ENCODE assay signal across 26 cellular contexts in genomic region chr17:8487130-8487645, GRCh38.
"Had no signal": no experiment of that assay in that cellular context is flagged by ENCODE, and none has a peak within 500 bp of the region (broad histone marks: within the 10 kb centered on the region; RNA-seq: fewer than 3 reads in every experiment).

No MANE protein-coding gene starts in this region.

- H3K9me3 ChIP-seq: neutrophil, prostate gland, suprapubic skin had no signal

- H3K27ac ChIP-seq: neutrophil, parathyroid adenoma, prostate gland, right atrium auricular region, suprapubic skin had no signal

- H3K9me3 Mint-ChIP-seq: effector memory CD8-positive, alpha-beta T cell; memory B cell; natural killer cell treated with Interleukin-12 subunit alpha and Interleukin-12 subunit beta and Interleukin-15 and Interleukin-18, amount 100 ng/mL, for 72 hours had no signal

- H3K4me1 Mint-ChIP-seq: memory B cell; mesothelial cell of epicardium; naive B cell; neural crest cell; stimulated activated naive CD8-positive, alpha-beta T cell treated with anti-CD3 and anti-CD28 coated beads, Interleukin-15, amount 100 ng/mL, for 72 hours had no signal

- DNase-seq: dermis blood vessel endothelial cell; effector memory CD8-positive, alpha-beta T cell; kidney; mucosa of descending colon; naive B cell; stimulated activated CD4-positive, alpha-beta T cell treated with anti-CD3 and anti-CD28 coated beads, Interleukin-12 subunit alpha, Interleukin-12 subunit beta, amount 100 ng/mL, for 4 hours; stimulated activated CD4-positive, alpha-beta T cell treated with anti-CD3 and anti-CD28 coated beads, Interleukin-1b, Interleukin-23, amount 100 ng/mL, for 48 hours; stimulated activated CD4-positive, alpha-beta T cell treated with anti-CD3 and anti-CD28 coated beads, Interleukin-4, amount 100 ng/mL, for 1 hour; stimulated activated CD8-positive, alpha-beta memory T cell treated with anti-CD3 and anti-CD28 coated beads, Interleukin-4, amount 100 ng/mL, for 48 hours; stimulated activated naive CD4-positive, alpha-beta T cell; stimulated activated naive CD8-positive, alpha-beta T cell treated with anti-CD3 and anti-CD28 coated beads, Interleukin-15, amount 100 ng/mL, for 72 hours; trophoblast cell had no signal

- H3K27ac Mint-ChIP-seq: memory B cell; natural killer cell treated with Interleukin-12 subunit alpha and Interleukin-12 subunit beta and Interleukin-15 and Interleukin-18, amount 100 ng/mL, for 72 hours; stimulated activated naive CD8-positive, alpha-beta T cell treated with anti-CD3 and anti-CD28 coated beads, Interleukin-15, amount 100 ng/mL, for 72 hours had no signal

- H3K27me3 Mint-ChIP-seq: effector memory CD8-positive, alpha-beta T cell; memory B cell; naive B cell; natural killer cell treated with Interleukin-12 subunit alpha and Interleukin-12 subunit beta and Interleukin-15 and Interleukin-18, amount 100 ng/mL, for 72 hours; stimulated activated naive CD8-positive, alpha-beta T cell treated with anti-CD3 and anti-CD28 coated beads, Interleukin-15, amount 100 ng/mL, for 72 hours had no signal

- H3K4me3 Mint-ChIP-seq: effector memory CD8-positive, alpha-beta T cell; memory B cell; mesothelial cell of epicardium; naive B cell; natural killer cell treated with Interleukin-12 subunit alpha and Interleukin-12 subunit beta and Interleukin-15 and Interleukin-18, amount 100 ng/mL, for 72 hours; neural crest cell; stimulated activated naive CD8-positive, alpha-beta T cell treated with anti-CD3 and anti-CD28 coated beads, Interleukin-15, amount 100 ng/mL, for 72 hours had no signal

- H3K4me1 ChIP-seq: parathyroid adenoma, prostate gland, right atrium auricular region, suprapubic skin had no signal

- H3K9ac ChIP-seq: parathyroid adenoma had no signal

- H3K4me2 ChIP-seq: smooth muscle cell had no signal

- H3K27me3 ChIP-seq: neutrophil, right atrium auricular region, suprapubic skin had no signal

- H3K4me3 ChIP-seq: coronary artery, lung, mucosa of descending colon, prostate gland, right atrium auricular region, smooth muscle cell, suprapubic skin had no signal

- FAIRE-seq: endometrium, frontal cortex, kidney had no signal

- H2AFZ ChIP-seq: parathyroid adenoma had no signal
